Comparison of ENCODE assay signal across 1 cellular context in the genomic region with DNA sequence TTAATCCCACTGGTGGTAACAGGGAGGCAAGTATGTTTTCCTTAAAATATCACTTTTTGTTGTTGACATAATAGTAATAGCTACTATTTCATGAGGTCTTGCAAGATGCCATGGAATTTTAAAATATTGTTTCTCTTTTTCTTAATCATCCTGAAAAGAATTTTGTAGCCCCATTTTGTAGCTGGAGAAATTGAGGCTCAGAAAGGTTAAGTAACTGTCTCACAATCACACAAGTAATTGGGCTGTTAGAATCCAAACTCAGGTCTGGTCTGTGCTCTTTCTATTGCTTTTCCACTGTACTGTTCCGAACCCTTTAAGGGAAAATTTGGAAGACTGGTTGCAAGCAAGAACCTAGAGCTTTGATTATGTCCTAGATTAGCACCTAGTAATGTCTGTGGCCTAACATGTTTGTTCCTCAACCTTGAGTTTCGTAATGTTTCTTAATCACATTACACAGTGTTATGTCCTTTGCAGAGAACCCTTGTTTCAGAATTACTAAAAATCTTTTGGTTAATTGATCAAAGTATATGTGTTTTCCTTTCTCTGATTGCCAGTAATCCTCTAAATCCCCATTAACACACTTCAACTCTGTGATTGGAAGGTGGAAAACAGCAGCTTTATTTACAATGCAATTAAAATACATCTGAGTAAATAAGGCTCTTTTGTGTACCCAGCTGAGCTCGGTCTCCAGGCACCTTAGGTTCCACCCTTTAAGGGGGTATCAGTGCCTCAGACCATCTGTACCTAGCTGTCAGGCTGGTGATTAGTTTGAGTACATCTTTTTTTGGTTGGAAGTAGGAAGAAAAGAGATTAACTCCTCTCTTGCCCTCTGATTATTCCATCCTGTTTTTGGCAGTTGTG.
TF ChIP-seq lines count a peak whose summit lies in the region.

No MANE protein-coding gene starts in this region.

TF ChIP-seq in HCT116, 20 proteins besides CTCF, POLR2A, EP300 and RAD21 (continued from another document):
- TF ChIP-seq, protein P1, sequence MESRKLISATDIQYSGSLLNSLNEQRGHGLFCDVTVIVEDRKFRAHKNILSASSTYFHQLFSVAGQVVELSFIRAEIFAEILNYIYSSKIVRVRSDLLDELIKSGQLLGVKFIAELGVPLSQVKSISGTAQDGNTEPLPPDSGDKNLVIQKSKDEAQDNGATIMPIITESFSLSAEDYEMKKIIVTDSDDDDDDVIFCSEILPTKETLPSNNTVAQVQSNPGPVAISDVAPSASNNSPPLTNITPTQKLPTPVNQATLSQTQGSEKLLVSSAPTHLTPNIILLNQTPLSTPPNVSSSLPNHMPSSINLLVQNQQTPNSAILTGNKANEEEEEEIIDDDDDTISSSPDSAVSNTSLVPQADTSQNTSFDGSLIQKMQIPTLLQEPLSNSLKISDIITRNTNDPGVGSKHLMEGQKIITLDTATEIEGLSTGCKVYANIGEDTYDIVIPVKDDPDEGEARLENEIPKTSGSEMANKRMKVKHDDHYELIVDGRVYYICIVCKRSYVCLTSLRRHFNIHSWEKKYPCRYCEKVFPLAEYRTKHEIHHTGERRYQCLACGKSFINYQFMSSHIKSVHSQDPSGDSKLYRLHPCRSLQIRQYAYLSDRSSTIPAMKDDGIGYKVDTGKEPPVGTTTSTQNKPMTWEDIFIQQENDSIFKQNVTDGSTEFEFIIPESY (IDR thresholded peaks at IDR 0.05; ENCODE audit: extremely low read depth, insufficient replicate concordance, low read length) = no peak
- no peak for TF ChIP-seq ZNF274 (IDR thresholded peaks at IDR 0.05; ENCODE audit: low read depth, low read length)
